In the genomic region with DNA sequence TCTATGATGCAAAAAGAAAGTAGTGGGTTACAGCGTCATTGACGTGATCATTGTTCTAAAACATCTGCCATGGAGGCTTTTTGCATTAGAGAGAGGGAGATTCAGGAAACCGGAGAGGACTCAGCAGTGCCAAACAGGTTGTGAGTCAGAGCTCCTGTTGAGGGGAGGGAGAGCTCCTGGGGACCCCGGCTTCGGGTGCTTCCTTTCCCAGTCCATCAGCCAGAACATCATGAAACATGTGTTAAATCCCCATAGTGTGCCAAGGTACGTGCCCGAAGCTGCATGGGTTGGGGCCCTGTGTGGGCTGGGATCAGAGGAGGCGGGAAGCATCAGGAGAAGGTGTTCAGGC, we compare ENCODE assay signal across 8 cellular contexts. TPM values are rescaled to one million over a fixed set of nuclear protein-coding genes. Genes with fewer than 3 reads are reported as not detected.
DNase-seq lines count a peak whose midpoint lies in the region; ATAC-seq and TF ChIP-seq lines count a peak whose summit lies in the region.

No MANE protein-coding gene starts in this region.

- H3K9me3 Mint-ChIP-seq in endothelial cell (ENCODE audit: unreplicated experiment), result no peaks in the 10 kb centered on the region

- H3K36me3 ChIP-seq in NT2/D1 (ENCODE audit: insufficient read depth, insufficient read length, low read length) (no peaks in the 10 kb centered on the region), rectal smooth muscle tissue (ENCODE audit: control insufficient read depth, insufficient read depth, low read length) (no peaks in the 10 kb centered on the region)

- H3K4me1 Mint-ChIP-seq in endothelial cell (ENCODE audit: unreplicated experiment), result peaks cover 36% of the 10 kb centered on the region

- no peak overlapping the region for H3K9ac ChIP-seq in NT2/D1 (ENCODE audit: insufficient read length, low read depth)
- H3K9ac ChIP-seq in rectal smooth muscle tissue (ENCODE audit: low read length), result no peak overlapping the region

- H3K27ac ChIP-seq in rectal smooth muscle tissue (ENCODE audit: low read depth, low read length), result no peak overlapping the region

- no peaks in the 10 kb centered on the region for H3K9me3 ChIP-seq in NT2/D1 (ENCODE audit: insufficient read depth, low read length)

- peaks cover 13% of the 10 kb centered on the region for H3K36me3 Mint-ChIP-seq in endothelial cell (ENCODE audit: low read depth, unreplicated experiment)

- H3K4me3 Mint-ChIP-seq in endothelial cell (ENCODE audit: unreplicated experiment), result peak overlapping the region; percentile 95

- peaks cover 15% of the 10 kb centered on the region for H3K27me3 ChIP-seq in NT2/D1 (ENCODE audit: insufficient read depth, insufficient read length)
- no peaks in the 10 kb centered on the region for H3K27me3 ChIP-seq in rectal smooth muscle tissue (ENCODE audit: control insufficient read depth, insufficient read depth, low read length)

- H3K27ac Mint-ChIP-seq in endothelial cell (ENCODE audit: unreplicated experiment), result peak overlapping the region; percentile 76

- no peak for TF ChIP-seq CTCF in endothelial cell (IDR thresholded peaks at IDR 0.05; ENCODE audit: unreplicated experiment)

- peak; percentile 36 for ATAC-seq in GM21723 (IDR thresholded peaks at IDR 0.05; ENCODE audit: unreplicated experiment)
- no peak for ATAC-seq in GM19467 (IDR thresholded peaks at IDR 0.05; ENCODE audit: unreplicated experiment)

- peaks cover 5% of the 10 kb centered on the region for H3K27me3 Mint-ChIP-seq in endothelial cell (ENCODE audit: unreplicated experiment)

- H3K4me1 ChIP-seq in NT2/D1 (ENCODE audit: insufficient read depth, insufficient read length) (peaks cover 4% of the 10 kb centered on the region), rectal smooth muscle tissue (ENCODE audit: control insufficient read depth, insufficient read depth, low read length) (peaks cover 16% of the 10 kb centered on the region)

- H3K4me3 ChIP-seq in NT2/D1 (ENCODE audit: insufficient read length, low read depth) (peak overlapping the region; percentile 49), rectal smooth muscle tissue (ENCODE audit: low read length) (peak overlapping the region; percentile 45)

- DNase-seq in NT2/D1 (ENCODE audit: low read depth, low spot score) (peak; percentile 30), endothelial cell (ENCODE audit: low spot score) (no peak), pons (ENCODE audit: low spot score) (no peak), globus pallidus (ENCODE audit: low spot score) (no peak), epidermal melanocyte (ENCODE audit: insufficient read length, low spot score) (no peak)

RNA-seq across cellular contexts. Expression of a gene that starts 0.8 kb away (rescaled TPM):
- 32.4 TPM for total RNA-seq in endothelial cell (ENCODE audit: unreplicated experiment)
